In the genomic region with DNA sequence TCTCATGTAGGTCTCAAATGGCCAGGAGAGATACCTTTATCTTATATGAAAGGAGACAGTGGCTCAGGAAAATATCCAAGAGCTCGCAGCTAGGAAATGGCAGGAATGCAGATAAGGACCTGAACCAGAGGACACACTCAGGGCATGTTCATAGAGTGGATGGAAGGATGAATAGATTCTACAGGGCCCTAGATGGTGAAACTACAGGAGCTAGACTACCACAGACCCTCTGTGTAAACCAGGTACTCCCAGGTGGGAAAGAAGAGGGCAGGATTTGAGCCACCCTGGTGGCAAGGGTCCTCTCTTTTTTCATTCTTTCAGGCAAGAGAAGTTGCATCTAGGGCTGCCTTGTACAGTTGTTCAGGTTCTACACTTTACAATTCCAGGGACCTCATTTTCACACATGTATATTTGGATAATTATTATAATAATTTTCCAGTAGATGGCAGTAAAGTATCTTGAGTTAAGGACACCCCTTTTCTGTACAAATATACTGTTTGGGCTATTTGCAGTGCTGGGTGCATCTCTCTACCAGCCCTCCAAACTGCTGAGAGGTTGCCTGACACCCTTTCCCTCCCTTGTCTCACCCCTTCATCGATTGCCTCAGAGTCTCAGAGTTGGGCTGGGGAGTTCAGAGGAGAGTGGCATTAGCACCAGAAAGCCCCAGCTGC, we compare ENCODE assay signal across 9 cellular contexts. TPM values are rescaled to one million over a fixed set of nuclear protein-coding genes. Genes with fewer than 3 reads are reported as not detected.
A peak's percentile ranks its signal among the peaks of the same experiment; 100 is the strongest.
DNase-seq lines count a peak whose midpoint lies in the region; ATAC-seq and TF ChIP-seq lines count a peak whose summit lies in the region.
"Had no signal": no experiment of that assay in that cellular context is flagged by ENCODE, and none has a peak within 500 bp of the region (broad histone marks: within the 10 kb centered on the region; RNA-seq: fewer than 3 reads in every experiment).

No MANE protein-coding gene starts in this region.

- peaks cover 32% of the 10 kb centered on the region for H3K27me3 ChIP-seq in adipocyte (replicated peaks; ENCODE audit: control insufficient read depth, insufficient read depth, low read length)
- no peaks in the 10 kb centered on the region for H3K27me3 ChIP-seq in right lobe of liver

- peak; percentile 6 to 27 (median 20) for TF ChIP-seq CTCF in right lobe of liver (IDR thresholded peaks at IDR 0.05)

- no peak overlapping the region for H3K9ac ChIP-seq in adipocyte (ENCODE audit: low read length)

- TF ChIP-seq POLR2A in right lobe of liver (IDR thresholded peaks at IDR 0.05): no peak

- 6% methylated on average over 2 of the region's 2 CpGs for WGBS in right lobe of liver (ENCODE audit: insufficient coverage, low coverage, low lambda C conversion rate, missing lambda C conversion rate)

- intact Hi-C loops in right lobe of liver (cut with DNase I): loop anchor here in 1 of 2 donors (10.0 kb wide), 1 partner anchor 143 kb away; no protein-coding TSS in a partner anchor

- DNase-seq in NCI-H1092 treated with DMSO at 0.1 percent for 48 hours (lab: John Stamatoyannopoulos, UW) (peak; percentile 58), NCI-H1092 (lab: John Stamatoyannopoulos, UW) (no peak), NCI-H2081 (lab: John Stamatoyannopoulos, UW) (peak; percentile 43 to 54), adipocyte (ENCODE audit: low read depth) (peak; percentile 75), right lobe of liver (no peak), amygdala (lab: John Stamatoyannopoulos, UW) (no peak), T-helper 9 cell (no peak)

- ATAC-seq in right lobe of liver: peak; percentile 46 to 56 (median 54)
- ATAC-seq in HG03097 (IDR thresholded peaks at IDR 0.05; ENCODE audit: low FRiP score, unreplicated experiment): no peak

- no peaks in the 10 kb centered on the region for H3K4me1 ChIP-seq in adipocyte (ENCODE audit: control insufficient read depth, insufficient read depth, low read length)
- H3K4me1 ChIP-seq in right lobe of liver: no peaks in the 10 kb centered on the region

- no peak overlapping the region for H3K27ac ChIP-seq in right lobe of liver
- H3K27ac ChIP-seq: 22Rv1 had no signal

- H3K9me3 ChIP-seq in adipocyte (ENCODE audit: control insufficient read depth, low read length) (no peaks in the 10 kb centered on the region), right lobe of liver (no peaks in the 10 kb centered on the region)

- H3K36me3 ChIP-seq in adipocyte (ENCODE audit: control insufficient read depth, insufficient read depth, low read length, severe bottlenecking): no peaks in the 10 kb centered on the region
- no peaks in the 10 kb centered on the region for H3K36me3 ChIP-seq in right lobe of liver

- H3K4me3 ChIP-seq in adipocyte (ENCODE audit: low read length): no peak overlapping the region
- no peak overlapping the region for H3K4me3 ChIP-seq in right lobe of liver

RNA-seq across cellular contexts. Expression of a gene that starts 10.5 kb away (rescaled TPM):
- not detected for total RNA-seq in right lobe of liver

RNA-seq across cellular contexts. Expression of a gene that starts 29.5 kb away (rescaled TPM):
- under 1 TPM in 4 of 6 experiments, not detected in 2; 0.07 to 0.82 (median 0.15) TPM for total RNA-seq in right lobe of liver

RNA-seq across cellular contexts. Expression of a gene that starts 54.0 kb away (rescaled TPM):
- 10 to 100 TPM; 10.4 to 18.7 (median 12.7) TPM for total RNA-seq in right lobe of liver

Comparison
In these comparisons a context has a peak if more than half of its experiments do, and no peak if none do; other contexts are left out.
1. DNase-seq: peak in NCI-H1092 treated with DMSO at 0.1 percent for 48 hours (single experiment), NCI-H2081 (2 of 2) and adipocyte (single experiment); none in NCI-H1092 (single experiment), right lobe of liver (0 of 3), amygdala (0 of 56) and T-helper 9 cell (single experiment).